ENCODE assay signal across 30 cellular contexts in genomic region chr21:42071146-42071737, GRCh38. TPM values are rescaled to one million over a fixed set of nuclear protein-coding genes. Genes with fewer than 3 reads are reported as not detected.
DNase-seq lines count a peak whose midpoint lies in the region; ATAC-seq and TF ChIP-seq lines count a peak whose summit lies in the region.
"Had no signal": no experiment of that assay in that cellular context is flagged by ENCODE, and none has a peak within 500 bp of the region (broad histone marks: within the 10 kb centered on the region; RNA-seq: fewer than 3 reads in every experiment).

A gene with protein sequence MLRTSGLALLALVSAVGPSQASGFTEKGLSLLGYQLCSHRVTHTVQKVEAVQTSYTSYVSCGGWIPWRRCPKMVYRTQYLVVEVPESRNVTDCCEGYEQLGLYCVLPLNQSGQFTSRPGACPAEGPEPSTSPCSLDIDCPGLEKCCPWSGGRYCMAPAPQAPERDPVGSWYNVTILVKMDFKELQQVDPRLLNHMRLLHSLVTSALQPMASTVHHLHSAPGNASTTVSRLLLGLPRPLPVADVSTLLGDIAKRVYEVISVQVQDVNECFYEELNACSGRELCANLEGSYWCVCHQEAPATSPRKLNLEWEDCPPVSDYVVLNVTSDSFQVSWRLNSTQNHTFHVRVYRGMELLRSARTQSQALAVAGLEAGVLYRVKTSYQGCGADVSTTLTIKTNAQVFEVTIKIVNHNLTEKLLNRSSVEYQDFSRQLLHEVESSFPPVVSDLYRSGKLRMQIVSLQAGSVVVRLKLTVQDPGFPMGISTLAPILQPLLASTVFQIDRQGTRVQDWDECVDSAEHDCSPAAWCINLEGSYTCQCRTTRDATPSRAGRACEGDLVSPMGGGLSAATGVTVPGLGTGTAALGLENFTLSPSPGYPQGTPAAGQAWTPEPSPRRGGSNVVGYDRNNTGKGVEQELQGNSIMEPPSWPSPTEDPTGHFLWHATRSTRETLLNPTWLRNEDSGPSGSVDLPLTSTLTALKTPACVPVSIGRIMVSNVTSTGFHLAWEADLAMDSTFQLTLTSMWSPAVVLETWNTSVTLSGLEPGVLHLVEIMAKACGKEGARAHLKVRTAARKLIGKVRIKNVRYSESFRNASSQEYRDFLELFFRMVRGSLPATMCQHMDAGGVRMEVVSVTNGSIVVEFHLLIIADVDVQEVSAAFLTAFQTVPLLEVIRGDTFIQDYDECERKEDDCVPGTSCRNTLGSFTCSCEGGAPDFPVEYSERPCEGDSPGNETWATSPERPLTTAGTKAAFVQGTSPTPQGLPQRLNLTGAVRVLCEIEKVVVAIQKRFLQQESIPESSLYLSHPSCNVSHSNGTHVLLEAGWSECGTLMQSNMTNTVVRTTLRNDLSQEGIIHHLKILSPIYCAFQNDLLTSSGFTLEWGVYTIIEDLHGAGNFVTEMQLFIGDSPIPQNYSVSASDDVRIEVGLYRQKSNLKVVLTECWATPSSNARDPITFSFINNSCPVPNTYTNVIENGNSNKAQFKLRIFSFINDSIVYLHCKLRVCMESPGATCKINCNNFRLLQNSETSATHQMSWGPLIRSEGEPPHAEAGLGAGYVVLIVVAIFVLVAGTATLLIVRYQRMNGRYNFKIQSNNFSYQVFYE (plus strand): TSS chr21:42071317. CDS start chr21:42071317, 0 bp downstream.

- no peak within 1 kb of the TSS for H3K4me3 ChIP-seq in HEK293 (ENCODE audit: low read depth, low read length)
- H3K4me3 ChIP-seq: gastrocnemius medialis, K562, stomach, thyroid gland had no signal

- no peak for TF ChIP-seq CTCF in HEK293 (tag by site-specific recombination; IDR thresholded peaks at IDR 0.05)

- CTCF ChIA-PET in HEK293 (lab: Yijun Ruan, JAX) = interaction anchor here (0.6 to 0.7 kb wide), 2 partner anchors 19 to 38 kb away, joined by 3 read pairs; no protein-coding TSS in a partner anchor

- DNase-seq in NCI-H345 (lab: John Stamatoyannopoulos, UW) = peak; percentile 15
- DNase-seq in NCI-H345 treated with DMSO at 0.1 percent for 48 hours (lab: John Stamatoyannopoulos, UW; ENCODE audit: unreplicated experiment) = no peak
- DNase-seq in posterior vena cava (ENCODE audit: low spot score) = peak; percentile 57
- no peak for DNase-seq in activated CD8-positive, alpha-beta memory T cell treated with anti-CD3 and anti-CD28 coated beads, Interleukin-2, amount 50 U/mL, for 48 hours
- DNase-seq in germinal center (ENCODE audit: low spot score) = no peak
- DNase-seq: activated CD4-positive, CD25-positive, alpha-beta regulatory T cell treated with anti-CD3 and anti-CD28 coated beads, Interleukin-2, amount 50 U/mL, for 72 hours; activated CD8-positive, alpha-beta T cell treated with anti-CD3 and anti-CD28 coated beads for 36 hours; dermis blood vessel endothelial cell; DMS53; gastrocnemius medialis; H9; hippocampal formation; immature natural killer cell; NCI-H526; nucleus accumbens; stomach; T-helper 2 cell; thyroid gland had no signal

- ATAC-seq in HG03571 (IDR thresholded peaks at IDR 0.05; ENCODE audit: unreplicated experiment) = no peak
- ATAC-seq: activated CD8-positive, alpha-beta T cell treated with anti-CD3 and anti-CD28 coated beads for 36 hours; activated naive CD4-positive, alpha-beta T cell treated with anti-CD3 and anti-CD28 coated beads, Interleukin-2, amount 50 U/mL, for 72 hours; gastrocnemius medialis; K562; left lobe of liver had no signal

- H3K27ac ChIP-seq in HEK293 (ENCODE audit: extremely low read depth, low read depth, low read length) (no peak within 1 kb of the TSS), angular gyrus (ENCODE audit: low read depth, low read length) (peak within 1 kb of the TSS; percentile 7)
- H3K27ac ChIP-seq: gastrocnemius medialis, stomach, thyroid gland had no signal

- POLR2A ChIA-PET in HEK293 (lab: Yijun Ruan, JAX) = no interaction called here

- no peaks in the 10 kb centered on the region for H3K36me3 ChIP-seq in HEK293 (ENCODE audit: control insufficient read depth in 2 of 2, insufficient read depth in 1 of 2, low read length in 2 of 2)
- H3K36me3 ChIP-seq: gastrocnemius medialis, stomach, thyroid gland had no signal

- H3K4me1 ChIP-seq in HEK293 (ENCODE audit: control insufficient read depth, insufficient read depth, low read length) = no peaks in the 10 kb centered on the region
- H3K4me1 ChIP-seq: gastrocnemius medialis, stomach, thyroid gland had no signal

- H3K9me3 ChIP-seq in HEK293 (ENCODE audit: control insufficient read depth, insufficient read depth, low read depth, low read length) = no peaks in the 10 kb centered on the region
- H3K9me3 ChIP-seq: gastrocnemius medialis, stomach, thyroid gland had no signal

- intact Hi-C loops in posterior vena cava (cut with DNase I) = no loop called here

TF ChIP-seq in HEK293, 187 proteins besides CTCF, POLR2A, EP300 and RAD21:
- TF ChIP-seq GLI2 (tag by site-specific recombination; IDR thresholded peaks at IDR 0.05; ENCODE audit: borderline replicate concordance, low read depth) (no peak), ZNF202 (tag by site-specific recombination; IDR thresholded peaks at IDR 0.05; ENCODE audit: borderline replicate concordance) (no peak), ZSCAN4 (tag by site-specific recombination; IDR thresholded peaks at IDR 0.05) (no peak), ZNF670 (tag by site-specific recombination; IDR thresholded peaks at IDR 0.05; ENCODE audit: low read depth) (no peak), SCRT2 (tag by site-specific recombination; IDR thresholded peaks at IDR 0.05) (peak; percentile 48; the same call in 1 of the 2 replicates), ZNF521 (tag by site-specific recombination; IDR thresholded peaks at IDR 0.05) (no peak)

RNA-seq across cellular contexts. Expression of the gene that starts here (rescaled TPM):
- not detected for total RNA-seq in posterior vena cava
- total RNA-seq: A172; activated CD8-positive, alpha-beta T cell treated with anti-CD3 and anti-CD28 coated beads for 36 hours; activated T-helper 2 cell treated with anti-CD3 and anti-CD28 coated beads, Interferon-gamma antibody, Interleukin-2, Interleukin-4, amounts not matched to agents 10 μg/mL and 5 μg/mL and 100 μg/mL, durations not matched to agents 14 hours and 24 hours and 36 hours; dermis blood vessel endothelial cell; H9; HT1080; K562; M059J; myocyte; skeletal muscle tissue; thyroid gland had no signal

Comparison
In these comparisons a context has a peak if more than half of its experiments do, and no peak if none do; other contexts are left out.
1. Peak in DNase-seq in posterior vena cava; RNA of the gene not detected or under 1 TPM.